Comparison of ENCODE assay signal across 8 cellular contexts in the genomic region with DNA sequence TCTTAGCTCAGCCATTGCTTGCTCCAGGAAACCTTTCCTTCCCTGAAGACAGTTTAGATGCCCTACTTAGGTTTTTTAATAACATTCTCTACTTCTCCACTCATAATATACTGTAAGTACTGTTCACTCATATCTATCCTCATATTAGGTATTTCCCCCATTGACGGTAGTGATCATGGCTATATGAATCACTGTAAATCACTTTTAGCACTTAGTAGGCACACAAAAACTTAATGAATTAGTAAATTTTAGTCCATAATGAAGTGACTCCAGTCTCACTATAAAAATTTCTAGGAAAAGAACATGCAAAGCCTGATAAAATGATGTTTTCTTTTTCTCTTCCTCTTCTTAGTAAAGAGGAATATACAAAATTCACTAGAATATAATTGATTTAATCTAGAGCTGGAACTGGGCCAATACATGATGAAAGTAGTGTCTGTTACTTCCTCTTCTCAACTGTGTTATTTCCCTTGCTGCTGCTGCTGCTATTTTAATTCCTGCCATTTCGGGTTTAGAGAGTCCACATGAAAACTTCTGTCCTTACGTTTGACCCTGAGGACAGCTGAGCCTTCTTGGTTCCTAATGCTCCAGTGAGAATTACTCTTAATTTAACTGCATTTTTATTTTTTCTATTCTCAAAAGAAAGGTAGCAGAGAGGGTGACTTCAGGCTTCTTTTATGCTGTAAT.
A peak's percentile ranks its signal among the peaks of the same experiment; 100 is the strongest.
DNase-seq lines count a peak whose midpoint lies in the region; ATAC-seq and TF ChIP-seq lines count a peak whose summit lies in the region.

No MANE protein-coding gene starts in this region.

- POLR2A ChIA-PET in RWPE1 (lab: Yijun Ruan, JAX; ENCODE audit: low non-redundant PET): no interaction called here

- 18 to 23% (median 21%) methylated on average over 3 of the region's 3 CpGs for WGBS in heart left ventricle, 4 donors
- 61% methylated on average over 3 of the region's 3 CpGs for WGBS in esophagus muscularis mucosa

- H3K27ac ChIP-seq in heart left ventricle (peak overlapping the region in 2 of 12 donors; percentile 25 to 63), tibial artery (no peak overlapping the region), RWPE1 (no peak overlapping the region), esophagus muscularis mucosa (replicated peaks in 1 of 4) (no peak overlapping the region)

- intact Hi-C loops in heart left ventricle (cut with DNase I) (loop anchor here in 2 of 10 donors (10.0 kb wide), 2 partner anchors 235 to 255 kb away; no protein-coding TSS in a partner anchor), posterior cingulate gyrus (cut with DNase I) (no loop called here), tibial artery (cut with DNase I; ENCODE audit: low total_unique reads) (no loop called here), esophagus muscularis mucosa (cut with DNase I) (loop anchor here (10.0 kb wide), 1 partner anchor 235 kb away; no protein-coding TSS in a partner anchor)

- TF ChIP-seq POLR2A in heart left ventricle (IDR thresholded peaks at IDR 0.05): no peak
- TF ChIP-seq POLR2A in esophagus muscularis mucosa (IDR thresholded peaks at IDR 0.05; ENCODE audit: low read depth): no peak

- CTCF ChIA-PET in RWPE1 (lab: Yijun Ruan, JAX): interaction anchor here (0.5 to 1.2 kb wide), 3 partner anchors 12 to 117 kb away, joined by 3 to 5 read pairs (median 5); no protein-coding TSS in a partner anchor

- TF ChIP-seq EP300 in esophagus muscularis mucosa (IDR thresholded peaks at IDR 0.05): no peak

- TF ChIP-seq CTCF in GM06990 (IDR thresholded peaks at IDR 0.05; ENCODE audit: insufficient read depth, low read length, poor library complexity, severe bottlenecking) (no peak), heart left ventricle (IDR thresholded peaks at IDR 0.05) (no peak), tibial artery (IDR thresholded peaks at IDR 0.05) (no peak), RWPE1 (conservative IDR thresholded peaks at IDR 0.05; ENCODE audit: low read depth) (no peak), esophagus muscularis mucosa (IDR thresholded peaks at IDR 0.05) (no peak)

- H3K4me3 ChIP-seq in GM06990 (replicated peaks; ENCODE audit: low read depth, low read length) (no peak overlapping the region), heart left ventricle (no peak overlapping the region), tibial artery (no peak overlapping the region), esophagus muscularis mucosa (no peak overlapping the region)

- H3K36me3 ChIP-seq in GM06990 (ENCODE audit: control insufficient read depth, insufficient read depth, low read length) (peaks cover 3% of the 10 kb centered on the region; the same call in 1 of the 2 replicates), heart left ventricle (peaks cover 0 to 66% (median 55%) of the 10 kb centered on the region in 9 donors), tibial artery (peaks cover 22 to 40% (median 30%) of the 10 kb centered on the region in 3 donors), esophagus muscularis mucosa (peaks cover 0 to 58% (median 25%) of the 10 kb centered on the region in 4 donors)

- ATAC-seq in GM21576 (IDR thresholded peaks at IDR 0.05; ENCODE audit: unreplicated experiment) (peak; percentile 78), heart left ventricle (peak in 3 of 4 donors; percentile 57 to 60 (median 59))

- peak; percentile 33 for DNase-seq in GM06990 (ENCODE audit: extremely low read depth, insufficient read length)
- DNase-seq in NOMO-1 treated with dmso at 0.1 percent for 144 hours (lab: John Stamatoyannopoulos, UW; ENCODE audit: unreplicated experiment): peak; percentile 63
- DNase-seq in heart left ventricle: peak in 1 of 5 donors; percentile 13
- no peak for DNase-seq in posterior cingulate gyrus
- no peak for DNase-seq in tibial artery
- DNase-seq in RWPE1 (ENCODE audit: low spot score): no peak
- DNase-seq in esophagus muscularis mucosa (ENCODE audit: extremely low spot score): no peak

- H3K9me3 ChIP-seq in heart left ventricle: no peaks in the 10 kb centered on the region
- H3K9me3 ChIP-seq in tibial artery: no peaks in the 10 kb centered on the region
- no peaks in the 10 kb centered on the region for H3K9me3 ChIP-seq in esophagus muscularis mucosa

- H3K27me3 ChIP-seq in GM06990 (replicated peaks; ENCODE audit: control insufficient read depth, insufficient read depth, low read length) (no peaks in the 10 kb centered on the region), heart left ventricle (no peaks in the 10 kb centered on the region), tibial artery (no peaks in the 10 kb centered on the region), esophagus muscularis mucosa (no peaks in the 10 kb centered on the region)

- peaks cover 0 to 19% (median 10%) of the 10 kb centered on the region in 12 donors for H3K4me1 ChIP-seq in heart left ventricle
- no peaks in the 10 kb centered on the region for H3K4me1 ChIP-seq in tibial artery
- peaks cover 0 to 9% (median 2%) of the 10 kb centered on the region in 4 donors for H3K4me1 ChIP-seq in esophagus muscularis mucosa

Comparison
In these comparisons a context has a peak if more than half of its experiments do, and no peak if none do; other contexts are left out.
1. DNase-seq: peak in GM06990 (single experiment) and NOMO-1 treated with dmso at 0.1 percent for 144 hours (single experiment); none in posterior cingulate gyrus (0 of 10), tibial artery (0 of 2), RWPE1 (single experiment) and esophagus muscularis mucosa (single experiment).